ENCODE assay signal across 8 cellular contexts in genomic region chr19:3572855-3573161, GRCh38. TPM values are rescaled to one million over a fixed set of nuclear protein-coding genes. Genes with fewer than 3 reads are reported as not detected.
DNase-seq lines count a peak whose midpoint lies in the region; ATAC-seq, FAIRE-seq and TF ChIP-seq lines count a peak whose summit lies in the region.

Gene HMG20B, plus strand, starts transcription at chr19:3572944. Its CDS starts 366 bp downstream, at chr19:3573310.

- H3K9me3 ChIP-seq in body of pancreas = no peaks in the 10 kb centered on the region
- H3K9me3 ChIP-seq in suprapubic skin = no peaks in the 10 kb centered on the region

- H3K4me3 ChIP-seq in body of pancreas = peak within 1 kb of the TSS; percentile 69 to 99
- peak within 1 kb of the TSS; percentile 90 for H3K4me3 ChIP-seq in suprapubic skin

- ATAC-seq in body of pancreas (peak; percentile 1), left lobe of liver (peak; percentile 3), HG02970 (IDR thresholded peaks at IDR 0.05; ENCODE audit: low FRiP score, unreplicated experiment) (no peak), GM19351 (IDR thresholded peaks at IDR 0.05; ENCODE audit: unreplicated experiment) (no peak)

- peaks cover 18% of the 10 kb centered on the region for H3K4me1 ChIP-seq in body of pancreas
- peaks cover 48% of the 10 kb centered on the region for H3K4me1 ChIP-seq in suprapubic skin

- POLR2A ChIA-PET in activated CD4-positive, alpha-beta T cell treated with anti-CD3 and anti-CD28 coated beads, Interleukin-2, amount 10 ng/mL, durations not matched to agents 7 days and 5 days (lab: Charles Lee) = no interaction called here

- peak within 1 kb of the TSS; percentile 85 for H3K27ac Mint-ChIP-seq in activated CD4-positive, alpha-beta T cell treated with anti-CD3 and anti-CD28 coated beads, Interleukin-2, amount 10 ng/mL, durations not matched to agents 7 days and 5 days

- no peak for DNase-seq in activated CD4-positive, alpha-beta T cell treated with anti-CD3 and anti-CD28 coated beads, Interleukin-2, amount 10 ng/mL, durations not matched to agents 7 days and 5 days
- no peak for DNase-seq in activated CD4-positive, alpha-beta T cell treated with anti-CD3 and anti-CD28 coated beads, Interleukin-2, amount 50 U/mL, for 48 hours
- DNase-seq in body of pancreas = no peak
- DNase-seq in left lobe of liver (ENCODE audit: low spot score) = no peak
- no peak for DNase-seq in suprapubic skin (ENCODE audit: low spot score in 2 of 2)
- no peak for DNase-seq in urothelium cell line (ENCODE audit: low spot score)

- peak in 2 of 3 donors; percentile 31 to 49 for TF ChIP-seq POLR2A in body of pancreas (IDR thresholded peaks at IDR 0.05)
- TF ChIP-seq POLR2A in suprapubic skin (IDR thresholded peaks at IDR 0.05) = no peak

- CTCF ChIA-PET in activated CD4-positive, alpha-beta T cell treated with anti-CD3 and anti-CD28 coated beads, Interleukin-2, amount 10 ng/mL, durations not matched to agents 7 days and 5 days (lab: Charles Lee) = interaction anchor here (1.4 kb wide), 1 partner anchor 28 kb away, joined by 3 read pairs; no protein-coding TSS in a partner anchor

- peaks cover 18% of the 10 kb centered on the region for H3K4me1 Mint-ChIP-seq in activated CD4-positive, alpha-beta T cell treated with anti-CD3 and anti-CD28 coated beads, Interleukin-2, amount 10 ng/mL, durations not matched to agents 7 days and 5 days

- peak within 1 kb of the TSS; percentile 76 for H3K4me3 Mint-ChIP-seq in activated CD4-positive, alpha-beta T cell treated with anti-CD3 and anti-CD28 coated beads, Interleukin-2, amount 10 ng/mL, durations not matched to agents 7 days and 5 days

- TF ChIP-seq CTCF in body of pancreas (IDR thresholded peaks at IDR 0.05) = no peak
- no peak for TF ChIP-seq CTCF in suprapubic skin (IDR thresholded peaks at IDR 0.05)

- no peaks in the 10 kb centered on the region for H3K27me3 Mint-ChIP-seq in activated CD4-positive, alpha-beta T cell treated with anti-CD3 and anti-CD28 coated beads, Interleukin-2, amount 10 ng/mL, durations not matched to agents 7 days and 5 days

- H3K36me3 Mint-ChIP-seq in activated CD4-positive, alpha-beta T cell treated with anti-CD3 and anti-CD28 coated beads, Interleukin-2, amount 10 ng/mL, durations not matched to agents 7 days and 5 days (ENCODE audit: low read depth) = peaks cover 17% of the 10 kb centered on the region

- FAIRE-seq in urothelium cell line (lab: Jason Lieb, UNC) = no peak

- no peaks in the 10 kb centered on the region for H3K9me3 Mint-ChIP-seq in activated CD4-positive, alpha-beta T cell treated with anti-CD3 and anti-CD28 coated beads, Interleukin-2, amount 10 ng/mL, durations not matched to agents 7 days and 5 days

- intact Hi-C loops in body of pancreas (cut with DNase I) = no loop called here

- TF ChIP-seq EP300 in suprapubic skin (IDR thresholded peaks at IDR 0.05) = no peak

- H3K27me3 ChIP-seq in body of pancreas = no peaks in the 10 kb centered on the region
- H3K27me3 ChIP-seq in suprapubic skin = no peaks in the 10 kb centered on the region

- H3K27ac ChIP-seq in body of pancreas (peak within 1 kb of the TSS; percentile 46 to 84 (median 78)), suprapubic skin (peak within 1 kb of the TSS; percentile 86)

- 0% methylated on average over 1 to 23 of the region's 30 CpGs for WGBS in body of pancreas, 2 donors
- WGBS in suprapubic skin = no CpG with 5 or more reads among the region's 30 CpGs

- H3K36me3 ChIP-seq in body of pancreas (replicated peaks in 1 of 2; ENCODE audit: insufficient read depth in 1 of 2, low read depth in 2 of 2) (no peaks in the 10 kb centered on the region), suprapubic skin (peaks cover 4% of the 10 kb centered on the region)

RNA-seq across cellular contexts. Expression of gene HMG20B, which starts in this region (rescaled TPM):
- total RNA-seq in activated CD4-positive, alpha-beta T cell treated with anti-CD3 and anti-CD28 coated beads, Interleukin-2, amount 10 ng/mL, durations not matched to agents 7 days and 5 days = 10 to 100 TPM; 47.8 to 54.1 TPM
- total RNA-seq in body of pancreas (10 to 100 TPM; 66.7 to 91.0 TPM), left lobe of liver (44.2 TPM), suprapubic skin (100 to 1,000 TPM in 3 of 4 donors, 10 to 100 TPM in 1; 87.9 to 135 (median 118) TPM)

Comparison
In these comparisons a context has a peak if more than half of its experiments do, and no peak if none do; other contexts are left out.
1. ATAC-seq: peak in body of pancreas (single experiment) and left lobe of liver (single experiment); none in HG02970 (single experiment) and GM19351 (single experiment).
2. POLR2A ChIP-seq: peak in body of pancreas (2 of 3); none in suprapubic skin (0 of 2).